Comparison of ENCODE assay signal across 8 cellular contexts in genomic region chr2:27378096-27378808, GRCh38. TPM values are rescaled to one million over a fixed set of nuclear protein-coding genes. Genes with fewer than 3 reads are reported as not detected.
DNase-seq lines count a peak whose midpoint lies in the region; ATAC-seq, FAIRE-seq and TF ChIP-seq lines count a peak whose summit lies in the region.

No MANE protein-coding gene starts in this region.

- CTCF ChIA-PET in A549 (lab: Yijun Ruan, JAX): interaction anchor here (0.6 to 6.9 kb wide), 15 partner anchors 9 to 416 kb away, joined by 3 to 50 read pairs (median 3); partner anchors contain the start of gene EIF2B4

- POLR2A ChIA-PET in A549 (lab: Yijun Ruan, JAX): interaction anchor here (0.6 kb wide), 1 partner anchor 78 kb away, joined by 3 read pairs; no protein-coding TSS in a partner anchor

- H3K36me3 ChIP-seq in SK-N-MC (ENCODE audit: insufficient read depth, low read length): peaks cover 74% of the 10 kb centered on the region

- H3K9me3 ChIP-seq in A549 (no peaks in the 10 kb centered on the region), SK-N-MC (ENCODE audit: low read depth, low read length) (no peaks in the 10 kb centered on the region)

- H3K9ac ChIP-seq in SK-N-MC (ENCODE audit: insufficient read length): no peak overlapping the region

- peak; percentile 30 to 38; a peak in 2 of 5 replicates for TF ChIP-seq RAD21 in A549 (conservative IDR thresholded peaks at IDR 0.05 in 1 of 2, IDR thresholded peaks at IDR 0.05 in 1 of 2)

- TF ChIP-seq EP300 in A549 (IDR thresholded peaks at IDR 0.05): no peak

- H3K4me2 ChIP-seq in A549: peak overlapping the region; percentile 93

- no peak for FAIRE-seq in A549 (lab: Jason Lieb, UNC)

- H3K4me3 ChIP-seq in A549 (no peak overlapping the region), GM12864 (ENCODE audit: low read depth, low read length) (no peak overlapping the region), SK-N-MC (no peak overlapping the region)

- TF ChIP-seq CTCF in A549 (IDR thresholded peaks at IDR 0.05) (peak; percentile 39), GM12864 (IDR thresholded peaks at IDR 0.05; ENCODE audit: low read depth, low read length, missing control alignments) (peak; percentile 18)

- 83% methylated on average over 28 of the region's 29 CpGs for WGBS in A549 (ENCODE audit: missing lambda C conversion rate)

- peak overlapping the region in 1 of 2 experiments; percentile 94; a peak in 1 of 6 replicates for H3K27ac ChIP-seq in A549
- H3K27ac ChIP-seq in SK-N-MC: peak overlapping the region; percentile 13; the same call in 1 of the 2 replicates

- DNase-seq in A549 (ENCODE audit: low read depth in 1 of 2, low spot score in 1 of 2): peak; percentile 22 to 52
- DNase-seq in GM12864 (ENCODE audit: low read depth): no peak
- no peak for DNase-seq in SK-N-MC (ENCODE audit: low read depth, low spot score)
- DNase-seq in left ventricle myocardium superior: peak; percentile 50
- DNase-seq in iPS-NIHi7 (ENCODE audit: extremely low spot score): no peak

- ATAC-seq in A549 (peak; percentile 25 to 39; a peak in 4 of 6 replicates), left ventricle myocardium superior (no peak), HG02678 (IDR thresholded peaks at IDR 0.05; ENCODE audit: unreplicated experiment) (no peak), GM21390 (IDR thresholded peaks at IDR 0.05; ENCODE audit: unreplicated experiment) (no peak), HG02759 (IDR thresholded peaks at IDR 0.05; ENCODE audit: unreplicated experiment) (no peak)

- peaks cover 24% of the 10 kb centered on the region for H3K4me1 ChIP-seq in A549

- intact Hi-C loops in left ventricle myocardium superior (cut with micrococcal nuclease): no loop called here

- TF ChIP-seq POLR2A in A549 (IDR thresholded peaks at IDR 0.05; ENCODE audit: low read length): no peak; the same call in 1 of the 2 replicates

TF ChIP-seq in A549, 52 proteins besides CTCF, POLR2A, EP300 and RAD21:
- TF ChIP-seq MAX (IDR thresholded peaks at IDR 0.05) (no peak), POLR2AphosphoS2 (conservative IDR thresholded peaks at IDR 0.05; ENCODE audit: low read length) (0 out of 2 replicates have a peak, but pooled peaks have one; percentile 30), BHLHE40 (IDR thresholded peaks at IDR 0.05; ENCODE audit: low read depth, low read length) (no peak), RARB (CRISPR knock-in tag; IDR thresholded peaks at IDR 0.05) (no peak), PBX3 (IDR thresholded peaks at IDR 0.05) (peak; percentile 28; the same call in 1 of the 2 replicates), CHD2 (IDR thresholded peaks at IDR 0.05; ENCODE audit: low read length, partially characterized antibody) (no peak), RCOR1 (IDR thresholded peaks at IDR 0.05; ENCODE audit: low read depth, low read length) (no peak), ZSCAN20 (CRISPR knock-in tag; IDR thresholded peaks at IDR 0.05) (no peak), SMC3 (IDR thresholded peaks at IDR 0.05) (0 out of 3 replicates have a peak, but pooled peaks have one; percentile 12), TP53 (CRISPR knock-in tag; IDR thresholded peaks at IDR 0.05) (no peak)

RNA-seq across cellular contexts. Expression of gene ZNF513, which starts 2.3 kb away (rescaled TPM):
- polyA plus RNA-seq in A549 (2011; rRNA removed) (9.9 and 10.8 TPM in 2 replicates), A549 (2017; fragmentation: RNase III; extraction: RNeasy Plus Mini Kit Qiagen cat#74134 plus additional on column Dnase treatment) (13.1 to 22.7 TPM (median 22.1 TPM) in 3 replicates)
- polyA plus RNA-seq in A549 (2012; cell fraction: cytosol; rRNA removed): 17.4 and 22.5 TPM in 2 replicates
- polyA plus RNA-seq in A549 (2012; cell fraction: nucleus; rRNA removed): 45.0 and 49.8 TPM in 2 replicates
- 12.3 and 13.8 TPM in 2 replicates for polyA minus RNA-seq in A549 (2011; rRNA and poly(A)+ RNA removed)
- 6.5 TPM for total RNA-seq in left ventricle myocardium superior

RNA-seq across cellular contexts. Expression of gene SNX17, which starts 7.8 kb away (rescaled TPM):
- polyA plus RNA-seq in A549 (2011; rRNA removed) (141 and 158 TPM in 2 replicates), A549 (2017; fragmentation: RNase III; extraction: RNeasy Plus Mini Kit Qiagen cat#74134 plus additional on column Dnase treatment) (150 to 166 TPM (median 154 TPM) in 3 replicates)
- 137 and 149 TPM in 2 replicates for polyA plus RNA-seq in A549 (2012; cell fraction: cytosol; rRNA removed)
- polyA plus RNA-seq in A549 (2012; cell fraction: nucleus; rRNA removed): 150 and 155 TPM in 2 replicates
- 117 and 132 TPM in 2 replicates for polyA minus RNA-seq in A549 (2011; rRNA and poly(A)+ RNA removed)
- total RNA-seq in left ventricle myocardium superior: 61.2 TPM

RNA-seq across cellular contexts. Expression of gene EIF2B4, which starts 8.1 kb away (rescaled TPM):
- polyA plus RNA-seq in A549 (2011; rRNA removed) (62.8 and 90.3 TPM in 2 replicates), A549 (2017; fragmentation: RNase III; extraction: RNeasy Plus Mini Kit Qiagen cat#74134 plus additional on column Dnase treatment) (73.5 to 75.8 TPM (median 74.5 TPM) in 3 replicates)
- 55.2 and 60.3 TPM in 2 replicates for polyA plus RNA-seq in A549 (2012; cell fraction: cytosol; rRNA removed)
- polyA plus RNA-seq in A549 (2012; cell fraction: nucleus; rRNA removed): 84.3 and 131 TPM in 2 replicates
- 72.8 and 84.0 TPM in 2 replicates for polyA minus RNA-seq in A549 (2011; rRNA and poly(A)+ RNA removed)
- 40.9 TPM for total RNA-seq in left ventricle myocardium superior

RNA-seq across cellular contexts. Expression of gene GTF3C2, which starts 21.7 kb away (rescaled TPM):
- 101 and 130 TPM in 2 replicates for polyA plus RNA-seq in A549 (2011; rRNA removed)
- polyA plus RNA-seq in A549 (2012; cell fraction: cytosol; rRNA removed): 77.7 and 97.8 TPM in 2 replicates
- polyA plus RNA-seq in A549 (2012; cell fraction: nucleus; rRNA removed): 154 and 161 TPM in 2 replicates
- polyA plus RNA-seq in A549 (2017; fragmentation: RNase III; extraction: RNeasy Plus Mini Kit Qiagen cat#74134 plus additional on column Dnase treatment): 69.2 to 78.2 TPM (median 75.4 TPM) in 3 replicates
- polyA minus RNA-seq in A549 (2011; rRNA and poly(A)+ RNA removed): 100 and 126 TPM in 2 replicates
- total RNA-seq in left ventricle myocardium superior: 19.8 TPM

RNA-seq across cellular contexts. Expression of gene PPM1G, which starts 31.1 kb away (rescaled TPM):
- 123 and 129 TPM in 2 replicates for polyA plus RNA-seq in A549 (2011; rRNA removed)
- 113 and 119 TPM in 2 replicates for polyA plus RNA-seq in A549 (2012; cell fraction: cytosol; rRNA removed)
- polyA plus RNA-seq in A549 (2012; cell fraction: nucleus; rRNA removed): 85.0 and 104 TPM in 2 replicates
- polyA plus RNA-seq in A549 (2017; fragmentation: RNase III; extraction: RNeasy Plus Mini Kit Qiagen cat#74134 plus additional on column Dnase treatment): 222 to 230 TPM (median 230 TPM) in 3 replicates
- 108 and 111 TPM in 2 replicates for polyA minus RNA-seq in A549 (2011; rRNA and poly(A)+ RNA removed)
- total RNA-seq in left ventricle myocardium superior: 38.8 TPM

Comparison
In these comparisons a context has a peak if more than half of its experiments do, and no peak if none do; other contexts are left out.
1. ATAC-seq: peak in A549 (2 of 2); none in left ventricle myocardium superior (single experiment), HG02678 (single experiment), GM21390 (single experiment) and HG02759 (single experiment).
2. DNase-seq: peak in A549 (2 of 2) and left ventricle myocardium superior (single experiment); none in GM12864 (single experiment), SK-N-MC (single experiment) and iPS-NIHi7 (single experiment).